In genomic region chr9:137294091-137294683, GRCh38 we compare ENCODE assay signal across 8 cellular contexts. TPM values are rescaled to one million over a fixed set of nuclear protein-coding genes. Genes with fewer than 3 reads are reported as not detected.
DNase-seq lines count a peak whose midpoint lies in the region; ATAC-seq and TF ChIP-seq lines count a peak whose summit lies in the region.

No MANE protein-coding gene starts in this region.

- H3K9me3 Mint-ChIP-seq in activated T-cell treated with anti-CD3 and anti-CD28 coated beads, Interleukin-2, amount 50 U/mL, for 24 hours, result no peaks in the 10 kb centered on the region
- H3K9me3 Mint-ChIP-seq in natural killer cell (no peaks in the 10 kb centered on the region), CD14-positive monocyte (peaks cover 5 to 23% (median 15%) of the 10 kb centered on the region in 7 donors)

- H3K27me3 Mint-ChIP-seq in activated T-cell treated with anti-CD3 and anti-CD28 coated beads, Interleukin-2, amount 50 U/mL, for 24 hours, result peaks cover 53% of the 10 kb centered on the region
- H3K27me3 Mint-ChIP-seq in natural killer cell (ENCODE audit: low read depth in 2 of 2) (peaks cover 9 to 17% of the 10 kb centered on the region in 2 donors), CD14-positive monocyte (ENCODE audit: low read depth in 3 of 3) (peaks cover 59 to 64% (median 62%) of the 10 kb centered on the region in 3 donors)

- TF ChIP-seq CTCF in natural killer cell (IDR thresholded peaks at IDR 0.05) (no peak), CD14-positive monocyte (IDR thresholded peaks at IDR 0.05) (no peak)

- H3K4me3 Mint-ChIP-seq in activated T-cell treated with anti-CD3 and anti-CD28 coated beads, Interleukin-2, amount 50 U/mL, for 24 hours, result no peak overlapping the region
- H3K4me3 Mint-ChIP-seq in natural killer cell (peak overlapping the region; percentile 80), CD14-positive monocyte (peak overlapping the region in 1 of 2 donors; percentile 87)

- intact Hi-C loops in natural killer cell (cut with micrococcal nuclease), result loop anchor here (2.0 to 10.0 kb wide), 2 partner anchors 113 to 231 kb away; no protein-coding TSS in a partner anchor
- intact Hi-C loops in CD14-positive monocyte (cut with micrococcal nuclease), result loop anchor here (2.0 to 10.0 kb wide), 3 partner anchors 113 to 231 kb away; partner anchors contain the start of gene ENTPD8 (in 1 of the 2)

- ATAC-seq in natural killer cell (peak in 2 of 3 donors; percentile 23 to 48), GM18870 (IDR thresholded peaks at IDR 0.05; ENCODE audit: unreplicated experiment) (no peak), GM18861 (IDR thresholded peaks at IDR 0.05; ENCODE audit: unreplicated experiment) (no peak)

- DNase-seq in activated T-cell treated with anti-CD3 and anti-CD28 coated beads, Interleukin-2, amount 50 U/mL, for 24 hours, result no peak
- DNase-seq in activated T-cell treated with anti-CD3 and anti-CD28 coated beads, Interleukin-2, amount 50 U/mL, for 1 hour, result no peak
- DNase-seq in NOMO-1 treated with dmso at 0.1 percent for 144 hours (lab: John Stamatoyannopoulos, UW; ENCODE audit: unreplicated experiment) (peak; percentile 42), cerebellar cortex (ENCODE audit: low spot score) (peak; percentile 56), natural killer cell (no peak), CD14-positive monocyte (ENCODE audit: low spot score) (no peak)

- no peaks in the 10 kb centered on the region for H3K36me3 Mint-ChIP-seq in activated T-cell treated with anti-CD3 and anti-CD28 coated beads, Interleukin-2, amount 50 U/mL, for 24 hours (ENCODE audit: low read depth)
- H3K36me3 Mint-ChIP-seq in natural killer cell (no peaks in the 10 kb centered on the region), CD14-positive monocyte (peaks cover 0 to 9% of the 10 kb centered on the region in 2 donors)

- peak overlapping the region; percentile 29 for H3K27ac Mint-ChIP-seq in activated T-cell treated with anti-CD3 and anti-CD28 coated beads, Interleukin-2, amount 50 U/mL, for 24 hours
- no peak overlapping the region for H3K27ac Mint-ChIP-seq in natural killer cell
- no peak overlapping the region for H3K27ac Mint-ChIP-seq in CD14-positive monocyte

- H3K4me1 Mint-ChIP-seq in activated T-cell treated with anti-CD3 and anti-CD28 coated beads, Interleukin-2, amount 50 U/mL, for 24 hours (ENCODE audit: low read depth), result peaks cover 8% of the 10 kb centered on the region
- H3K4me1 Mint-ChIP-seq in natural killer cell (peaks cover 0 to 16% of the 10 kb centered on the region in 2 donors), CD14-positive monocyte (peaks cover 10% of the 10 kb centered on the region)

RNA-seq across cellular contexts. Expression of gene NRARP, which starts 7.9 kb away (rescaled TPM):
- 1 to 10 TPM in 2 of 3 donors, under 1 TPM in 1; 0.88 to 2.3 (median 1.2) TPM for total RNA-seq in natural killer cell
- polyA plus RNA-seq in CD14-positive monocyte, result not detected

RNA-seq across cellular contexts. Expression of gene TOR4A, which starts 16.7 kb away (rescaled TPM):
- total RNA-seq in natural killer cell, result 10 to 100 TPM; 16.3 to 24.6 (median 19.2) TPM
- polyA plus RNA-seq in CD14-positive monocyte, result 10 to 100 TPM; 13.7 to 15.4 TPM

RNA-seq across cellular contexts. Expression of gene NELFB, which starts 39.1 kb away (rescaled TPM):
- total RNA-seq in natural killer cell, result 10 to 100 TPM; 42.9 to 53.8 (median 52.6) TPM
- polyA plus RNA-seq in CD14-positive monocyte, result 10 to 100 TPM; 17.3 to 18.8 TPM

RNA-seq across cellular contexts. Expression of gene STPG3, which starts 43.1 kb away (rescaled TPM):
- total RNA-seq in natural killer cell, result not detected
- polyA plus RNA-seq in CD14-positive monocyte, result not detected

RNA-seq across cellular contexts. Expression of gene TUBB4B, which starts 53.1 kb away (rescaled TPM):
- total RNA-seq in natural killer cell, result 100 to 1,000 TPM in 1 of 3 donors, 10 to 100 TPM in 2; 84.4 to 121 (median 93.9) TPM
- 10 to 100 TPM; 58.1 to 70.8 TPM for polyA plus RNA-seq in CD14-positive monocyte

Comparison
In these comparisons a context has a peak if more than half of its experiments do, and no peak if none do; other contexts are left out.
1. DNase-seq: peak in NOMO-1 treated with dmso at 0.1 percent for 144 hours (single experiment) and cerebellar cortex (single experiment); none in activated T-cell treated with anti-CD3 and anti-CD28 coated beads, Interleukin-2, amount 50 U/mL, for 24 hours (single experiment), activated T-cell treated with anti-CD3 and anti-CD28 coated beads, Interleukin-2, amount 50 U/mL, for 1 hour (single experiment), natural killer cell (single experiment) and CD14-positive monocyte (single experiment).
2. ATAC-seq: peak in natural killer cell (2 of 3); none in GM18870 (single experiment) and GM18861 (single experiment).